ENCODE assay signal across 12 cellular contexts in the genomic region with DNA sequence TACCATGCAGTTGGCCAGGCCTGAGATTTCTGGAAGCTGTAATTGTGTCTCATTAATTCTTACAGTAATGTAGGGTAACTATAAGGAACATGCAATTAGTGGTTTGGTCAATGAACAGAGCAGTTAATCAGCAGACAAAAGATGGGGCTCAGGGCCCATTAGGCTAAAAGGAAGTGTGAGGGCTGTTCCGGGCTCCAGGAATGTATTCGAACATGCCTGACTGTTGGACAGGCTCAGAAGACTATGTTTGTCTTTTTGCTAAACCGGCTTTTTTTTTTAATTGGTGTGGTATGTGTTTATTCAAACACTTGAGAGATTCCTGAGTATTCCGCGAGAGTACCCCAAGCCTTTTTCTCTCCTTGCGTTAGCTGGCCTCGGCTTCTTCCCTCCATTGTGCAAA.
"Had no signal": no experiment of that assay in that cellular context is flagged by ENCODE, and none has a peak within 500 bp of the region (broad histone marks: within the 10 kb centered on the region; RNA-seq: fewer than 3 reads in every experiment).

No MANE protein-coding gene starts in this region.

- H3K9me3 ChIP-seq: body of pancreas, gastroesophageal sphincter, right lobe of liver, tibial artery had no signal

- ATAC-seq: gastroesophageal sphincter; stimulated activated memory B cell treated with anti-CD40 and anti-IgM and Interleukin-4, amounts not matched to agents 10 μg/mL and 1 μg/mL and 100 μg/mL, for 72 hours had no signal

- H3K27me3 ChIP-seq: body of pancreas, right lobe of liver, tibial artery had no signal

- H3K36me3 ChIP-seq: gastroesophageal sphincter, right lobe of liver, tibial artery had no signal

- H3K9me3 Mint-ChIP-seq: activated naive CD4-positive, alpha-beta T cell treated with anti-CD3 and anti-CD28 coated beads, Interleukin-2, amount 50 U/mL, for 24 hours; activated T-helper 2 cell treated with anti-CD3 and anti-CD28 coated beads, Interferon-gamma antibody, Interleukin-2, Interleukin-4, amounts not matched to agents 10 μg/mL and 5 μg/mL and 100 μg/mL, durations not matched to agents 14 hours and 24 hours and 36 hours had no signal

- H3K36me3 Mint-ChIP-seq: activated naive CD4-positive, alpha-beta T cell treated with anti-CD3 and anti-CD28 coated beads, Interleukin-2, amount 50 U/mL, for 24 hours; naive B cell; stimulated activated memory B cell treated with anti-CD40 and anti-IgM and Interleukin-4, amounts not matched to agents 10 μg/mL and 1 μg/mL and 100 μg/mL, for 72 hours had no signal

- DNase-seq: activated CD4-positive, CD25-positive, alpha-beta regulatory T cell; body of pancreas; dermis blood vessel endothelial cell; kidney; naive B cell; nucleus accumbens; right lobe of liver; tibial artery had no signal

- H3K4me3 Mint-ChIP-seq: activated naive CD4-positive, alpha-beta T cell treated with anti-CD3 and anti-CD28 coated beads, Interleukin-2, amount 50 U/mL, for 24 hours; naive B cell; stimulated activated memory B cell treated with anti-CD40 and anti-IgM and Interleukin-4, amounts not matched to agents 10 μg/mL and 1 μg/mL and 100 μg/mL, for 72 hours had no signal

- H3K4me1 Mint-ChIP-seq: activated naive CD4-positive, alpha-beta T cell treated with anti-CD3 and anti-CD28 coated beads, Interleukin-2, amount 50 U/mL, for 24 hours; naive B cell; stimulated activated memory B cell treated with anti-CD40 and anti-IgM and Interleukin-4, amounts not matched to agents 10 μg/mL and 1 μg/mL and 100 μg/mL, for 72 hours had no signal

- H3K27ac Mint-ChIP-seq: activated naive CD4-positive, alpha-beta T cell treated with anti-CD3 and anti-CD28 coated beads, Interleukin-2, amount 50 U/mL, for 24 hours; activated T-helper 2 cell treated with anti-CD3 and anti-CD28 coated beads, Interferon-gamma antibody, Interleukin-2, Interleukin-4, amounts not matched to agents 10 μg/mL and 5 μg/mL and 100 μg/mL, durations not matched to agents 14 hours and 24 hours and 36 hours; naive B cell; stimulated activated memory B cell treated with anti-CD40 and anti-IgM and Interleukin-4, amounts not matched to agents 10 μg/mL and 1 μg/mL and 100 μg/mL, for 72 hours had no signal

- H3K27ac ChIP-seq: gastroesophageal sphincter, tibial artery had no signal

- H3K4me3 ChIP-seq: body of pancreas, gastroesophageal sphincter, tibial artery had no signal

- H3K4me1 ChIP-seq: gastroesophageal sphincter, tibial artery had no signal
